25 cellular contexts compared by ENCODE assay signal in the genomic region with DNA sequence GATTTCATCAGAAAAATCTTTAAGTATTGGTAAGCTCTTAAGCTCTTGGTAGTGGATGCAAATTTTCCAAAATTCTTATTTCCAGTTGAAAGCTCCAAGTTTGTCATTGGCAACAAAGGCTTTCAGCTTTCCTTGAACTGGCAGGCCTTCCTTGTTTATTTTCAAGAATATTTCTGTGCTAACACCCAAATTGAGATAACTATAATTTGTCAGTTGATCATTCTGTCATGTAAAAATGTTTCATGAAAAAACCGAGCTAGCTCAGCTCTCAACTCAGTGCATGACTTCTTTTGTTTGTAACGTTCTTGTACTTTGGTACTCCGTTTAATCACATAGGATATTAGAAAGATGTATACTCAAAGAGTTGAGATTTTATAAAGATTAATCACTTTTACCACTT. TPM values are rescaled to one million over a fixed set of nuclear protein-coding genes. Genes with fewer than 3 reads are reported as not detected.
DNase-seq lines count a peak whose midpoint lies in the region; ATAC-seq, FAIRE-seq and TF ChIP-seq lines count a peak whose summit lies in the region.
"Had no signal": no experiment of that assay in that cellular context is flagged by ENCODE, and none has a peak within 500 bp of the region (broad histone marks: within the 10 kb centered on the region; RNA-seq: fewer than 3 reads in every experiment).

No MANE protein-coding gene starts in this region.

- no peak overlapping the region for H3K4me3 ChIP-seq in fibroblast of the aortic adventitia (ENCODE audit: low read depth, low read length)
- H3K4me3 ChIP-seq in upper lobe of right lung, result no peak overlapping the region
- H3K4me3 ChIP-seq: A549; BLaER1 treated with 17β-estradiol and CSF1 and Interleukin-3, amounts not matched to agents 10 nM and 100 nM; GM12878; GM23338 had no signal

- FAIRE-seq in urothelium cell line (lab: Jason Lieb, UNC), result no peak
- FAIRE-seq: A549, D721Med, GM12878 had no signal

- H3K27me3 ChIP-seq in upper lobe of right lung, result no peaks in the 10 kb centered on the region
- H3K27me3 ChIP-seq: BE2C; BLaER1 treated with 17β-estradiol and CSF1 and Interleukin-3, amounts not matched to agents 10 nM and 100 nM had no signal

- TF ChIP-seq CTCF in fibroblast of the aortic adventitia (IDR thresholded peaks at IDR 0.05; ENCODE audit: insufficient read depth, low read length), result no peak
- no peak for TF ChIP-seq CTCF in chondrocyte (IDR thresholded peaks at IDR 0.05)
- no peak for TF ChIP-seq CTCF in upper lobe of right lung (IDR thresholded peaks at IDR 0.05)

- no peaks in the 10 kb centered on the region for H3K9me3 ChIP-seq in upper lobe of right lung
- H3K9me3 ChIP-seq: A549, BE2C had no signal

- H3K36me3 Mint-ChIP-seq in chondrocyte (ENCODE audit: low read depth), result peaks cover 8% of the 10 kb centered on the region

- no peak overlapping the region for H3K27ac ChIP-seq in upper lobe of right lung
- H3K27ac ChIP-seq: A549; BLaER1 treated with 17β-estradiol and CSF1 and Interleukin-3, amounts not matched to agents 10 nM and 100 nM had no signal

- no peaks in the 10 kb centered on the region for H3K9me3 Mint-ChIP-seq in chondrocyte (ENCODE audit: low read depth)
- H3K9me3 Mint-ChIP-seq: CD4-positive, alpha-beta T cell; CD8-positive, alpha-beta memory T cell; GM23338; H9 had no signal

- no peak overlapping the region for H3K4me3 Mint-ChIP-seq in chondrocyte (ENCODE audit: unreplicated experiment)
- H3K4me3 Mint-ChIP-seq: CD14-positive monocyte; CD4-positive, alpha-beta T cell; CD8-positive, alpha-beta memory T cell; GM23338; H9 had no signal

- H3K27me3 Mint-ChIP-seq in chondrocyte (ENCODE audit: low read depth), result no peaks in the 10 kb centered on the region
- H3K27me3 Mint-ChIP-seq: CD4-positive, alpha-beta T cell; CD8-positive, alpha-beta memory T cell had no signal

- peaks cover 6% of the 10 kb centered on the region for H3K36me3 ChIP-seq in upper lobe of right lung
- H3K36me3 ChIP-seq: BE2C had no signal

- H3K4me1 ChIP-seq in upper lobe of right lung, result no peaks in the 10 kb centered on the region
- H3K4me1 ChIP-seq: BE2C had no signal

- intact Hi-C loops in upper lobe of right lung (cut with DNase I), result no loop called here

- ATAC-seq in upper lobe of right lung, result no peak
- ATAC-seq: A549, GM12878, GM23338, HCT116 had no signal

- H3K4me1 Mint-ChIP-seq in chondrocyte (ENCODE audit: low read depth), result peaks cover 29% of the 10 kb centered on the region
- H3K4me1 Mint-ChIP-seq: CD8-positive, alpha-beta memory T cell had no signal

- peak; percentile 16 for DNase-seq in NCI-H226
- peak; percentile 28 for DNase-seq in amniotic epithelial cell (ENCODE audit: low read depth)
- peak; percentile 51 for DNase-seq in fibroblast of the aortic adventitia (ENCODE audit: low read depth)
- DNase-seq in mesenteric fat pad (ENCODE audit: low spot score), result no peak
- no peak for DNase-seq in chondrocyte (ENCODE audit: low spot score)
- DNase-seq in upper lobe of right lung, result no peak
- no peak for DNase-seq in urothelium cell line (ENCODE audit: low spot score)
- DNase-seq: 8988T; ACHN; AML-193; BE2C; CD4-positive, alpha-beta T cell; CD8-positive, alpha-beta memory T cell; DMS 273 treated with DMSO at 0.1 percent for 48 hours; DMS79; EL; GDM1; H9 had no signal

- H3K27ac Mint-ChIP-seq in chondrocyte (ENCODE audit: unreplicated experiment), result no peak overlapping the region
- H3K27ac Mint-ChIP-seq: CD14-positive monocyte; CD4-positive, alpha-beta T cell; CD8-positive, alpha-beta memory T cell; GM23338 had no signal

RNA-seq across cellular contexts. Expression of a gene that starts 38.9 kb away (rescaled TPM):
- total RNA-seq in fibroblast of the aortic adventitia (ENCODE audit: low replicate concordance) (0.18 and 1.6 TPM in 2 replicates), mesenteric fat pad (0.77 TPM), chondrocyte (1.9 to 3.6 TPM (median 2.7 TPM) in 3 replicates), upper lobe of right lung (3.6 TPM)

RNA-seq across cellular contexts. Expression of a gene that starts 51.5 kb away (rescaled TPM):
- total RNA-seq in fibroblast of the aortic adventitia (ENCODE audit: low replicate concordance) (50.7 and 61.2 TPM in 2 replicates), mesenteric fat pad (116 TPM), chondrocyte (71.9 to 95.0 TPM (median 78.0 TPM) in 3 replicates), upper lobe of right lung (47.6 TPM)

Comparison
In these comparisons a context has a peak if more than half of its experiments do, and no peak if none do; other contexts are left out.
1. DNase-seq: peak in NCI-H226 (single experiment), amniotic epithelial cell (single experiment) and fibroblast of the aortic adventitia (single experiment); none in mesenteric fat pad (single experiment), chondrocyte (single experiment), upper lobe of right lung (single experiment) and urothelium cell line (single experiment).